Comparison of ENCODE assay signal across 8 cellular contexts in the genomic region with DNA sequence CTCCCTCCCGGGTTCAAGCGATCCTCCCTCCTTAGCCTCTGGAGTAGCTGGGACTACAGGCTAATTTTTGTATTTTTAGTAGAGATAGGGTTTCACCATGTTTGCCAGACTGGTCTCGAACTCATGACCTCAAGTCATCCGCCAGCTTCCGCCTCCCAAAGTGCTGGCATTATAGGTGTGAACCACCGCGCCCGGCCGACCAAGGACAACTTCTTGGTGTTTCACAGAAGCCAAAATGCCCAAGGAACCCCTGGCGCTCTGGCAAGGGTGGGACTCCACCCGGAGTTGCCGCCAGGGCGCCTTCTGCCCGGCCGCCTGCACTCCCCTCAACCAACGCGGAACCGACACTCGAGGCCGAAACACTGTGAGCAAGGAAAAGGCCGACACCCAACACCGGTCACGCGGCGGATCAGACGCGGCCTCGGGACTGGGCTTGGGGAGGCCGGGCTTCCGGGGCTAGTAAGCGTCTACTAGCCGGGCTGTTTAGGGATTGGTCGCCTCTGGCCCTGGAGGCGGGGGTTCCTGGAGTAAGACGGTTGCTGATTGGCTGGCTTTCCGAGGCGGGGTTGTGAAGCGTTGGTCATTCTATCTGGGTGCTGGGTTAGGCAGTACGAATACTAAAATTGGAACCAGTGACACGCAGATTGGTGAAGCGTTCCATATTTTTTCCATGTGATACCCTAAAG. TPM values are rescaled to one million over a fixed set of nuclear protein-coding genes. Genes with fewer than 3 reads are reported as not detected.
DNase-seq lines count a peak whose midpoint lies in the region; ATAC-seq and TF ChIP-seq lines count a peak whose summit lies in the region.

No MANE protein-coding gene starts in this region.

- TF ChIP-seq CTCF in omental fat pad (IDR thresholded peaks at IDR 0.05), result no peak

- DNase-seq in SK-N-DZ (ENCODE audit: low spot score) (peak; percentile 62), Right ventricle myocardium inferior (ENCODE audit: missing footprints) (peak; percentile 98), omental fat pad (ENCODE audit: low spot score) (peak; percentile 92), substantia nigra (lab: John Stamatoyannopoulos, UW) (peak; percentile 54 to 98 (median 94)), NCI-H1694 (lab: John Stamatoyannopoulos, UW) (no peak)
- peak; percentile 76 for DNase-seq in activated naive CD8-positive, alpha-beta T cell treated with anti-CD3 and anti-CD28 coated beads, Interleukin-2, amount 50 U/mL, for 16 hours (ENCODE audit: low read depth, low spot score)

- ATAC-seq in GM18868 (IDR thresholded peaks at IDR 0.05; ENCODE audit: unreplicated experiment) (peak; percentile 87), HG03159 (IDR thresholded peaks at IDR 0.05; ENCODE audit: unreplicated experiment) (peak; percentile 95), Right ventricle myocardium inferior (peak; percentile 99), omental fat pad (ENCODE audit: low FRiP score) (peak; percentile 99)

- intact Hi-C loops in Right ventricle myocardium inferior (cut with DNase I), result no loop called here

- peak overlapping the region; percentile 47 for H3K27ac ChIP-seq in substantia nigra (ENCODE audit: low read depth, low read length, poor library complexity, severe bottlenecking)

RNA-seq across cellular contexts. Expression of gene CFAP157, which starts 7.7 kb away (rescaled TPM):
- polyA plus RNA-seq in SK-N-DZ (2014; cell fraction: cytosol; rRNA removed), result 0.27 TPM in 1 of 2 replicates, not detected in the other
- polyA plus RNA-seq in SK-N-DZ (2014; cell fraction: nucleus; rRNA removed), result 0.58 and 1.1 TPM in 2 replicates
- total RNA-seq in Right ventricle myocardium inferior, result not detected
- total RNA-seq in omental fat pad, result 1 to 10 TPM in 1 of 4 donors, under 1 TPM in 1, not detected in 2; 0.24 to 1.0 TPM

RNA-seq across cellular contexts. Expression of gene PTRH1, which starts 16.3 kb away (rescaled TPM):
- polyA plus RNA-seq in SK-N-DZ (2014; cell fraction: cytosol; rRNA removed), result 11.8 and 14.8 TPM in 2 replicates
- 9.3 and 10.4 TPM in 2 replicates for polyA plus RNA-seq in SK-N-DZ (2014; cell fraction: nucleus; rRNA removed)
- total RNA-seq in Right ventricle myocardium inferior (14.2 TPM), omental fat pad (10 to 100 TPM; 13.4 to 33.5 (median 23.6) TPM)

RNA-seq across cellular contexts. Expression of gene TTC16, which starts 16.8 kb away (rescaled TPM):
- polyA plus RNA-seq in SK-N-DZ (2014; cell fraction: cytosol; rRNA removed), result 0.06 and 0.13 TPM in 2 replicates
- polyA plus RNA-seq in SK-N-DZ (2014; cell fraction: nucleus; rRNA removed), result 0.22 and 0.55 TPM in 2 replicates
- total RNA-seq in Right ventricle myocardium inferior, result 0.30 TPM
- total RNA-seq in omental fat pad, result under 1 TPM in 1 of 4 donors, not detected in 3; 0.28 TPM

RNA-seq across cellular contexts. Expression of gene TOR2A, which starts 36.0 kb away (rescaled TPM):
- 26.4 and 38.4 TPM in 2 replicates for polyA plus RNA-seq in SK-N-DZ (2014; cell fraction: cytosol; rRNA removed)
- 30.8 and 42.5 TPM in 2 replicates for polyA plus RNA-seq in SK-N-DZ (2014; cell fraction: nucleus; rRNA removed)
- total RNA-seq in Right ventricle myocardium inferior, result 3.8 TPM
- 10 to 100 TPM in 2 of 4 donors, 1 to 10 TPM in 2; 6.2 to 15.8 (median 11.0) TPM for total RNA-seq in omental fat pad
